ENCODE assay signal across 19 cellular contexts in the genomic region with DNA sequence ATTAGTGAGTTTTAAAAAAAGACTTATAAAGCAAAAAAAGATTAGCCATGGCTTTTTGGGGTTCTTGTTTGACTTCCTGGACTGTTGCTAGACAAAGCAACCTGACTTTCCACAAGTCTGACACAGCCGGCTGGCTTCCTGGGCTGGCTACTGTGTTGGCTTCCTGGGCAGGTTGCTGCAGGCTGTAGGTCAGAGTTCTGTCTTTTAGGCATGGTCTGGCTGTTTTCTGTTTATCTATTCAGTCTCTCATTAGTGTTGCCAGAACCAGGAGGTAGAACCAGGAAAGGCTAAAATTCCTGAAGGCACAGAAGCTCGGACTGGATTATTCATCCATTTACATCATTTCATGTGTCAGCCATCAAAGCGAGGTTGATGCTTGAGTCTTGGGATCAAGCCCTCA.
DNase-seq lines count a peak whose midpoint lies in the region; ATAC-seq and TF ChIP-seq lines count a peak whose summit lies in the region.
"Had no signal": no experiment of that assay in that cellular context is flagged by ENCODE, and none has a peak within 500 bp of the region (broad histone marks: within the 10 kb centered on the region; RNA-seq: fewer than 3 reads in every experiment).

No MANE protein-coding gene starts in this region.

- TF ChIP-seq CTCF in mammary epithelial cell (conservative IDR thresholded peaks at IDR 0.05 in 1 of 2, IDR thresholded peaks at IDR 0.05 in 1 of 2; ENCODE audit: extremely low read depth in 1 of 2, insufficient read depth in 1 of 2, low read depth in 1 of 2, low read length in 2 of 2) (no peak), breast epithelium (IDR thresholded peaks at IDR 0.05) (no peak), endothelial cell (IDR thresholded peaks at IDR 0.05; ENCODE audit: unreplicated experiment) (no peak)

- no peaks in the 10 kb centered on the region for H3K36me3 ChIP-seq in mammary epithelial cell (ENCODE audit: insufficient read depth, low read length)
- H3K36me3 ChIP-seq in breast epithelium = no peaks in the 10 kb centered on the region
- H3K36me3 ChIP-seq in H7 (replicated peaks; ENCODE audit: control insufficient read depth, insufficient read depth, low read length) = no peaks in the 10 kb centered on the region
- H3K36me3 ChIP-seq: BE2C, Peyer's patch had no signal

- CTCF ChIA-PET in mammary epithelial cell (lab: Charles Lee; ENCODE audit: low non-redundant PET) = no interaction called here

- dilution Hi-C loops in mammary epithelial cell (cut with HindIII; ENCODE audit: low sequenced_read_pairs) = loop anchor here (25.0 kb wide), 1 partner anchor 246 kb away; no protein-coding TSS in a partner anchor

- H3K9me3 ChIP-seq in mammary epithelial cell (replicated peaks; ENCODE audit: insufficient read depth, low read length) (no peaks in the 10 kb centered on the region), breast epithelium (no peaks in the 10 kb centered on the region)
- H3K9me3 ChIP-seq: BE2C, Peyer's patch had no signal

- peaks cover 5% of the 10 kb centered on the region for H3K27me3 Mint-ChIP-seq in endothelial cell (ENCODE audit: unreplicated experiment)

- DNase-seq in mammary epithelial cell = peak; percentile 25
- no peak for DNase-seq in breast epithelium (ENCODE audit: low spot score in 2 of 2)
- peak; percentile 15 for DNase-seq in endothelial cell (ENCODE audit: low spot score)
- DNase-seq in left kidney (ENCODE audit: low read depth, low spot score) = peak; percentile 5
- no peak for DNase-seq in H7
- DNase-seq: 8988T; ACHN; BE2C; Calu3; CD8-positive, alpha-beta memory T cell; IMR-90; KG1; MM.1S; NCI-H2029; NCI-H526 treated with DMSO at 0.1 percent for 48 hours; Peyer's patch had no signal

- ATAC-seq in HG03342 (IDR thresholded peaks at IDR 0.05; ENCODE audit: unreplicated experiment) (no peak), HG02759 (IDR thresholded peaks at IDR 0.05; ENCODE audit: unreplicated experiment) (no peak)

- H3K4me2 ChIP-seq in mammary epithelial cell (ENCODE audit: insufficient read depth, low read depth, low read length) = no peak overlapping the region

- H3K4me3 Mint-ChIP-seq in endothelial cell (ENCODE audit: unreplicated experiment) = no peak overlapping the region
- H3K4me3 Mint-ChIP-seq: CD14-positive monocyte; CD8-positive, alpha-beta memory T cell had no signal

- WGBS in mammary epithelial cell (ENCODE audit: low coverage, missing lambda C conversion rate) = 50% methylated on average over 3 of the region's 3 CpGs

- H3K27ac ChIP-seq in mammary epithelial cell (ENCODE audit: insufficient read depth, low read depth, low read length) = no peak overlapping the region
- no peak overlapping the region for H3K27ac ChIP-seq in breast epithelium
- H3K27ac ChIP-seq: Peyer's patch had no signal

- H4K20me1 ChIP-seq in mammary epithelial cell (ENCODE audit: insufficient read depth, low read length) = no peaks in the 10 kb centered on the region

- H3K4me3 ChIP-seq in mammary epithelial cell (replicated peaks in 1 of 3; ENCODE audit: insufficient read depth in 1 of 3, low read depth in 2 of 3, low read length in 3 of 3) = no peak overlapping the region
- no peak overlapping the region for H3K4me3 ChIP-seq in breast epithelium
- no peak overlapping the region for H3K4me3 ChIP-seq in H7 (ENCODE audit: insufficient read depth, low read depth, low read length)
- H3K4me3 ChIP-seq: Peyer's patch had no signal

- H3K36me3 Mint-ChIP-seq in endothelial cell (ENCODE audit: low read depth, unreplicated experiment) = no peaks in the 10 kb centered on the region
- H3K36me3 Mint-ChIP-seq: CD14-positive monocyte; CD8-positive, alpha-beta memory T cell had no signal

- no TSS peak for BruUV-seq in mammary epithelial cell (replicated peaks; lab: Mats Ljungman, UMichigan)

- no peak overlapping the region for H2AFZ ChIP-seq in mammary epithelial cell (ENCODE audit: low read depth, low read length)

- intact Hi-C loops in mammary epithelial cell (cut with micrococcal nuclease) (no loop called here), breast epithelium (cut with DNase I; ENCODE audit: low total_unique reads) (no loop called here)

- TF ChIP-seq POLR2A in breast epithelium (IDR thresholded peaks at IDR 0.05) = no peak

- no peaks in the 10 kb centered on the region for H3K9me3 Mint-ChIP-seq in endothelial cell (ENCODE audit: unreplicated experiment)

- H3K27me3 ChIP-seq in mammary epithelial cell (ENCODE audit: insufficient read depth, low read length) (peaks cover 18% of the 10 kb centered on the region), breast epithelium (no peaks in the 10 kb centered on the region), H7 (ENCODE audit: control insufficient read depth, insufficient read depth, low read length) (no peaks in the 10 kb centered on the region)
- H3K27me3 ChIP-seq: BE2C, Peyer's patch had no signal

- H3K27ac Mint-ChIP-seq in endothelial cell (ENCODE audit: unreplicated experiment) = no peak overlapping the region
- H3K27ac Mint-ChIP-seq: CD14-positive monocyte; CD8-positive, alpha-beta memory T cell had no signal

- no peak overlapping the region for H3K9ac ChIP-seq in mammary epithelial cell (ENCODE audit: insufficient read depth, low read length)

- no peaks in the 10 kb centered on the region for H3K79me2 ChIP-seq in mammary epithelial cell (ENCODE audit: insufficient read depth, low read length)

- H3K4me1 ChIP-seq in mammary epithelial cell (ENCODE audit: insufficient read depth, low read length) (no peaks in the 10 kb centered on the region), breast epithelium (no peaks in the 10 kb centered on the region)
- H3K4me1 ChIP-seq: BE2C, Peyer's patch had no signal

- in situ Hi-C loops in mammary epithelial cell (cut with MboI; ENCODE audit: low sequenced_read_pairs in 2 of 2) = no loop called here

- H3K4me1 Mint-ChIP-seq in endothelial cell (ENCODE audit: unreplicated experiment) = peaks cover 4% of the 10 kb centered on the region
- H3K4me1 Mint-ChIP-seq: CD14-positive monocyte; CD8-positive, alpha-beta memory T cell had no signal

Comparison
In these comparisons a context has a peak if more than half of its experiments do, and no peak if none do; other contexts are left out.
1. DNase-seq: peak in mammary epithelial cell (single experiment), endothelial cell (single experiment) and left kidney (single experiment); none in breast epithelium (0 of 2) and H7 (single experiment).